ENCODE assay signal across 22 cellular contexts in the genomic region with DNA sequence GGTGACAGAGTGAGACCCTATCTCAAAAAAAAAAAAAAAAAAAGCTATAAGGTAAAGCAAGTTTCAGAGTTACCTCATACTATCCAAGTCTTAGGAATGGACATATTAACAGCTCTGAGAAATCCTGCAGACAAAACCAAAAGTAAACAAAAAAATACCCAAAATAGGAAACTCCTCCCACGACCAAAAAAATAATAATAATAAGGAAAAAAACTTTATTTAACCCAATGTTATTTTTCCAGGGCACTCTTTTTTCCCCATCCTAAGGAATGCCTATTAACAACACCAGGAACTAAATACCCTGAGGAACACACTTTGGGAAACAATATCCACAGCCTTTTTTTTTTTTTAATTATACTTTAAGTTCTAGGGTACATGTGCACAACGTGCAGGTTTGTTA.
A peak's percentile ranks its signal among the peaks of the same experiment; 100 is the strongest.
DNase-seq lines count a peak whose midpoint lies in the region; ATAC-seq, FAIRE-seq and TF ChIP-seq lines count a peak whose summit lies in the region.
"Had no signal": no experiment of that assay in that cellular context is flagged by ENCODE, and none has a peak within 500 bp of the region (broad histone marks: within the 10 kb centered on the region; RNA-seq: fewer than 3 reads in every experiment).

No MANE protein-coding gene starts in this region.

- no peaks in the 10 kb centered on the region for H3K79me2 ChIP-seq in K562 (ENCODE audit: control insufficient read depth, insufficient read depth, low read length)

- DNase-seq in HEK293T (ENCODE audit: extremely low spot score) (no peak), SJCRH30 (no peak), K562 (ENCODE audit: extremely low read depth in 1 of 4, low spot score in 3 of 4) (no peak), KBM-7 (no peak), NCI-H526 treated with DMSO at 0.1 percent for 48 hours (lab: John Stamatoyannopoulos, UW) (no peak)
- DNase-seq: 8988T; ACHN; BE2C; Calu3; CD4-positive, alpha-beta T cell; CD8-positive, alpha-beta T cell; DMS79 treated with DMSO at 0.1 percent for 48 hours; GF-D8 had no signal

- POLR2A ChIA-PET in HEK293T (lab: Yijun Ruan, JAX) (no interaction called here), K562 (lab: Yijun Ruan, JAX) (interaction anchor here (0.7 kb wide), 1 partner anchor 230 kb away, joined by 3 read pairs; no protein-coding TSS in a partner anchor)

- no peak overlapping the region for H3K4me3 ChIP-seq in BLaER1 treated with 17β-estradiol and CSF1 and Interleukin-3, amounts not matched to agents 10 nM and 100 nM
- H3K4me3 ChIP-seq in SJCRH30 (no peak overlapping the region), K562 (no peak overlapping the region)
- H3K4me3 ChIP-seq: BLaER1 had no signal

- TF ChIP-seq CTCF in K562 (IDR thresholded peaks at IDR 0.05 in 2 of 3, conservative IDR thresholded peaks at IDR 0.05 in 1 of 3; ENCODE audit: insufficient read depth in 2 of 3, low read depth in 1 of 3, low read length in 3 of 3), result no peak

- no peaks in the 10 kb centered on the region for H3K9me1 ChIP-seq in K562 (ENCODE audit: control insufficient read depth, insufficient read depth, low read length)

- H3K27me3 ChIP-seq in BLaER1 treated with 17β-estradiol and CSF1 and Interleukin-3, amounts not matched to agents 10 nM and 100 nM, result no peaks in the 10 kb centered on the region
- H3K27me3 ChIP-seq in SJCRH30 (no peaks in the 10 kb centered on the region), K562 (ENCODE audit: control insufficient read depth in 2 of 2, insufficient read depth in 2 of 2, low read length in 2 of 2) (no peaks in the 10 kb centered on the region)
- H3K27me3 ChIP-seq: BLaER1 had no signal

- no peak for TF ChIP-seq RAD21 in K562 (CRISPR knock-in tag; conservative IDR thresholded peaks at IDR 0.05 in 1 of 2, IDR thresholded peaks at IDR 0.05 in 1 of 2)

- intact Hi-C loops in K562 (cut with micrococcal nuclease), result no loop called here

- CTCF ChIA-PET in HEK293T (lab: Yijun Ruan, JAX), result no interaction called here
- CTCF ChIA-PET in K562 (lab: Yijun Ruan, JAX; ENCODE audit: low intra/inter-chr PET ratio), result no interaction called here

- ATAC-seq in K562, result no peak
- no peak for ATAC-seq in HG03135 (IDR thresholded peaks at IDR 0.05; ENCODE audit: unreplicated experiment)
- ATAC-seq: CD8-positive, alpha-beta T cell had no signal

- H3K36me3 ChIP-seq in BLaER1 treated with 17β-estradiol and CSF1 and Interleukin-3, amounts not matched to agents 10 nM and 100 nM, result no peaks in the 10 kb centered on the region
- H3K36me3 ChIP-seq in SJCRH30 (no peaks in the 10 kb centered on the region), K562 (ENCODE audit: control insufficient read depth, insufficient read depth, low read length) (no peaks in the 10 kb centered on the region)
- H3K36me3 ChIP-seq: BE2C, BLaER1 had no signal

- H3K9me3 ChIP-seq in BLaER1 treated with 17β-estradiol and CSF1 and Interleukin-3, amounts not matched to agents 10 nM and 100 nM (replicated peaks in 1 of 11), result peaks cover 0 to 6% (median 0%) of the 10 kb centered on the region in 11 experiments; a peak in 4 of 22 replicates
- peaks cover 2% of the 10 kb centered on the region; the same call in 1 of the 2 replicates for H3K9me3 ChIP-seq in SJCRH30 (replicated peaks)
- no peaks in the 10 kb centered on the region for H3K9me3 ChIP-seq in K562 (replicated peaks; ENCODE audit: control insufficient read depth, insufficient read depth, low read depth, low read length)
- H3K9me3 ChIP-seq: BE2C, BLaER1, Caco-2 had no signal

- no peak for TF ChIP-seq POLR2A in K562 (conservative IDR thresholded peaks at IDR 0.05)

- WGBS in K562 (ENCODE audit: insufficient coverage, low coverage, missing lambda C conversion rate), result 38% methylated on average over 2 of the region's 2 CpGs

- no peak overlapping the region for H2AFZ ChIP-seq in K562 (ENCODE audit: low read depth, low read length)

- FAIRE-seq in K562 (lab: Jason Lieb, UNC), result no peak
- FAIRE-seq: A204.1, D721Med, G401.6, GM18507 had no signal

- TF ChIP-seq EP300 in K562 (IDR thresholded peaks at IDR 0.05; ENCODE audit: low read length), result no peak

- no peaks in the 10 kb centered on the region for H4K20me1 ChIP-seq in BLaER1 treated with 17β-estradiol and CSF1 and Interleukin-3, amounts not matched to agents 10 nM and 100 nM
- no peaks in the 10 kb centered on the region for H4K20me1 ChIP-seq in K562 (replicated peaks; ENCODE audit: control insufficient read depth, insufficient read depth, low read length)
- H4K20me1 ChIP-seq: BLaER1 had no signal

- H3K4me1 ChIP-seq in BLaER1 treated with 17β-estradiol and CSF1 and Interleukin-3, amounts not matched to agents 10 nM and 100 nM, result peaks cover 81 to 86% (median 82%) of the 10 kb centered on the region in 10 experiments
- H3K4me1 ChIP-seq in SJCRH30, result peaks cover 45% of the 10 kb centered on the region
- H3K4me1 ChIP-seq in K562 (replicated peaks in 1 of 2; ENCODE audit: control insufficient read depth in 2 of 2, insufficient read depth in 2 of 2, low read length in 2 of 2), result peaks cover 0 to 3% of the 10 kb centered on the region in 2 experiments; a peak in 4 of 5 replicates
- H3K4me1 ChIP-seq: BE2C had no signal

- H3K9ac ChIP-seq in BLaER1 treated with 17β-estradiol and CSF1 and Interleukin-3, amounts not matched to agents 10 nM and 100 nM, result no peak overlapping the region
- H3K9ac ChIP-seq in K562 (ENCODE audit: insufficient read depth in 1 of 2, low read depth in 2 of 2, low read length in 2 of 2), result no peak overlapping the region
- H3K9ac ChIP-seq: BLaER1 had no signal

- H3K27ac ChIP-seq in BLaER1 treated with 17β-estradiol and CSF1 and Interleukin-3, amounts not matched to agents 10 nM and 100 nM, result no peak overlapping the region
- H3K27ac ChIP-seq in SJCRH30 (peak overlapping the region; percentile 97), K562 (ENCODE audit: extremely low read depth, low read depth, low read length) (no peak overlapping the region)
- H3K27ac ChIP-seq: BLaER1, C4-2B had no signal

- H3K4me2 ChIP-seq in BLaER1 treated with 17β-estradiol and CSF1 and Interleukin-3, amounts not matched to agents 10 nM and 100 nM, result peak overlapping the region in 6 of 11 experiments; percentile 68 to 93 (median 88); a peak in 9 of 22 replicates
- H3K4me2 ChIP-seq in K562 (ENCODE audit: insufficient read depth, low read length), result no peak overlapping the region

- in situ Hi-C loops in K562 (cut with MboI) (no loop called here), KBM-7 (cut with MboI; ENCODE audit: low pct_unique_long_range_greater_than_20kb, low sequenced_read_pairs) (no loop called here)

- BruUV-seq in K562 (replicated peaks; lab: Mats Ljungman, UMichigan), result no TSS peak

TF ChIP-seq in HEK293T, 16 proteins besides CTCF, POLR2A, EP300 and RAD21:
- TF ChIP-seq L3MBTL2 (conservative IDR thresholded peaks at IDR 0.05) (no peak), LEF1 (IDR thresholded peaks at IDR 0.05; ENCODE audit: borderline replicate concordance) (no peak), FOXA1 (IDR thresholded peaks at IDR 0.05) (no peak), SP1 (IDR thresholded peaks at IDR 0.05) (no peak), ZNF384 (IDR thresholded peaks at IDR 0.05) (0 out of 2 replicates have a peak, but pooled peaks have one; percentile 13)
